Comparison of ENCODE assay signal across 17 cellular contexts in genomic region chr3:127615631-127616305, GRCh38. TPM values are rescaled to one million over a fixed set of nuclear protein-coding genes. Genes with fewer than 3 reads are reported as not detected.
DNase-seq lines count a peak whose midpoint lies in the region; ATAC-seq and TF ChIP-seq lines count a peak whose summit lies in the region.
"Had no signal": no experiment of that assay in that cellular context is flagged by ENCODE, and none has a peak within 500 bp of the region (broad histone marks: within the 10 kb centered on the region; RNA-seq: fewer than 3 reads in every experiment).

No MANE protein-coding gene starts in this region.

- H3K36me3 Mint-ChIP-seq in endothelial cell (ENCODE audit: low read depth, unreplicated experiment), result peaks cover 36% of the 10 kb centered on the region

- peaks cover 29% of the 10 kb centered on the region for H3K4me1 Mint-ChIP-seq in endothelial cell (ENCODE audit: unreplicated experiment)
- H3K4me1 Mint-ChIP-seq: B cell; CD4-positive, alpha-beta memory T cell had no signal

- peak; percentile 37 for DNase-seq in A172 (ENCODE audit: low spot score)
- peak; percentile 67 for DNase-seq in EH (ENCODE audit: low read depth)
- peak; percentile 36 for DNase-seq in MV-4-11 (lab: John Stamatoyannopoulos, UW)
- DNase-seq in kidney tubule cell (ENCODE audit: low spot score), result peak; percentile 23
- no peak for DNase-seq in endothelial cell (ENCODE audit: low spot score)
- DNase-seq in NAMALWA (ENCODE audit: low spot score), result no peak
- DNase-seq: CD4-positive, alpha-beta memory T cell; DMS79 treated with DMSO at 0.1 percent for 48 hours; H9; Kasumi-1; NCI-H1436; NCI-H2029 treated with DMSO at 0.1 percent for 48 hours; NCI-H510A treated with DMSO at 0.1 percent for 48 hours; SIG-M5 had no signal

- no peaks in the 10 kb centered on the region for H3K9me3 Mint-ChIP-seq in endothelial cell (ENCODE audit: unreplicated experiment)
- H3K9me3 Mint-ChIP-seq: CD4-positive, alpha-beta memory T cell; H9 had no signal

- no peak for ATAC-seq in GM18517 (IDR thresholded peaks at IDR 0.05; ENCODE audit: unreplicated experiment)
- ATAC-seq in GM21367 (IDR thresholded peaks at IDR 0.05; ENCODE audit: unreplicated experiment), result no peak

- TF ChIP-seq CTCF in endothelial cell (IDR thresholded peaks at IDR 0.05; ENCODE audit: unreplicated experiment), result no peak

- H3K4me3 Mint-ChIP-seq in endothelial cell (ENCODE audit: unreplicated experiment), result no peak overlapping the region
- H3K4me3 Mint-ChIP-seq: B cell; CD4-positive, alpha-beta memory T cell; H9 had no signal

- peaks cover 10% of the 10 kb centered on the region for H3K27me3 Mint-ChIP-seq in endothelial cell (ENCODE audit: unreplicated experiment)
- H3K27me3 Mint-ChIP-seq: B cell; CD4-positive, alpha-beta memory T cell had no signal

- no peak overlapping the region for H3K27ac Mint-ChIP-seq in endothelial cell (ENCODE audit: unreplicated experiment)
- H3K27ac Mint-ChIP-seq: B cell, H9 had no signal

RNA-seq across cellular contexts. Expression of gene PODXL2, which starts 13.2 kb away (rescaled TPM):
- total RNA-seq in A172 (2014; rRNA removed; shearing (Covaris generic)), result 29.6 and 45.8 TPM in 2 replicates
- 16.4 TPM for total RNA-seq in endothelial cell (ENCODE audit: unreplicated experiment)

RNA-seq across cellular contexts. Expression of gene MCM2, which starts 17.6 kb away (rescaled TPM):
- total RNA-seq in A172 (2014; rRNA removed; shearing (Covaris generic)), result 197 and 201 TPM in 2 replicates
- total RNA-seq in endothelial cell (ENCODE audit: unreplicated experiment), result 27.8 TPM

RNA-seq across cellular contexts. Expression of gene TPRA1, which starts 25.2 kb away (rescaled TPM):
- 56.0 and 61.8 TPM in 2 replicates for total RNA-seq in A172 (2014; rRNA removed; shearing (Covaris generic))
- 36.9 TPM for total RNA-seq in endothelial cell (ENCODE audit: unreplicated experiment)

RNA-seq across cellular contexts. Expression of gene ABTB1, which starts 57.0 kb away (rescaled TPM):
- total RNA-seq in A172 (2014; rRNA removed; shearing (Covaris generic)), result 1.9 and 4.2 TPM in 2 replicates
- 8.7 TPM for total RNA-seq in endothelial cell (ENCODE audit: unreplicated experiment)

Comparison
In these comparisons a context has a peak if more than half of its experiments do, and no peak if none do; other contexts are left out.
1. DNase-seq: peak in A172 (single experiment), EH (single experiment), MV-4-11 (single experiment) and kidney tubule cell (single experiment); none in endothelial cell (single experiment) and NAMALWA (single experiment).